Comparison of ENCODE assay signal across 8 cellular contexts in genomic region chr1:109282952-109283747, GRCh38. TPM values are rescaled to one million over a fixed set of nuclear protein-coding genes. Genes with fewer than 3 reads are reported as not detected.
DNase-seq lines count a peak whose midpoint lies in the region; ATAC-seq and TF ChIP-seq lines count a peak whose summit lies in the region.

TSS of gene PSRC1 (minus strand) at chr1:109283145.

- H3K36me3 ChIP-seq in NT2/D1 (ENCODE audit: insufficient read depth, insufficient read length, low read length) (peaks cover 34% of the 10 kb centered on the region), mesodermal cell (ENCODE audit: control insufficient read depth, insufficient read depth, low read length) (peaks cover 37% of the 10 kb centered on the region)

- no peaks in the 10 kb centered on the region for H3K27me3 ChIP-seq in NT2/D1 (ENCODE audit: insufficient read depth, insufficient read length)

- peak; percentile 92 for ATAC-seq in GM21381 (IDR thresholded peaks at IDR 0.05; ENCODE audit: unreplicated experiment)

- in situ Hi-C loops in endometrial microvascular endothelial cells (cut with HindIII; ENCODE audit: inconsistent ontology term, low pct_unique_long_range_greater_than_20kb, low sequenced_read_pairs) = no loop called here

- TF ChIP-seq CTCF in Calu3 (IDR thresholded peaks at IDR 0.05; ENCODE audit: unreplicated experiment) = no peak

- H3K4me1 Mint-ChIP-seq in Calu3 (ENCODE audit: low read depth, unreplicated experiment) = no peaks in the 10 kb centered on the region

- no peaks in the 10 kb centered on the region for H3K27me3 Mint-ChIP-seq in Calu3 (ENCODE audit: unreplicated experiment)

- H3K27ac Mint-ChIP-seq in Calu3 (ENCODE audit: unreplicated experiment) = peak within 1 kb of the TSS; percentile 47

- peak within 1 kb of the TSS; percentile 69 for H3K27ac ChIP-seq in mesodermal cell (ENCODE audit: low read depth, low read length, severe bottlenecking)

- CTCF ChIA-PET in Calu3 (lab: Charles Lee) = interaction anchor here (0.6 to 1.0 kb wide), 4 partner anchors 10 to 116 kb away, joined by 4 read pairs; no protein-coding TSS in a partner anchor

- H3K9me3 Mint-ChIP-seq in Calu3 (ENCODE audit: low read depth, unreplicated experiment) = no peaks in the 10 kb centered on the region

- peak; percentile 94 for DNase-seq in Calu3
- DNase-seq in HUDEP-2 (lab: John Stamatoyannopoulos, UW; ENCODE audit: unreplicated experiment in 76 of 76) = peak in 75 of 76 experiments; percentile 45 to 94 (median 85)
- peak; percentile 96 for DNase-seq in NT2/D1 (ENCODE audit: low read depth, low spot score)
- DNase-seq in activated CD8-positive, alpha-beta memory T cell treated with anti-CD3 and anti-CD28 coated beads, Interleukin-2, amount 50 U/mL, for 1 hour (ENCODE audit: extremely low read depth) = peak; percentile 63
- DNase-seq in stimulated activated CD8-positive, alpha-beta memory T cell treated with anti-CD3 and anti-CD28 coated beads, Interleukin-15, amount 100 ng/mL, for 4 hours (ENCODE audit: low read depth in 2 of 2) = peak; percentile 75 to 83

- H3K9me3 ChIP-seq in NT2/D1 (ENCODE audit: insufficient read depth, low read length) (no peaks in the 10 kb centered on the region), mesodermal cell (ENCODE audit: control insufficient read depth, low read length) (no peaks in the 10 kb centered on the region)

- WGBS in mesodermal cell (ENCODE audit: insufficient coverage in 2 of 2), 2 experiments = 4 to 5% methylated on average over 29 to 46 of the region's 56 CpGs

- H3K4me3 Mint-ChIP-seq in Calu3 (ENCODE audit: low read depth, unreplicated experiment) = peak within 1 kb of the TSS; percentile 87

- H3K36me3 Mint-ChIP-seq in Calu3 (ENCODE audit: insufficient read depth, unreplicated experiment) = peaks cover 16% of the 10 kb centered on the region

- intact Hi-C loops in Calu3 (cut with micrococcal nuclease; ENCODE audit: unreplicated experiment) = loop anchor here (10.0 kb wide), 1 partner anchor 52 kb away; no protein-coding TSS in a partner anchor

- H3K4me3 ChIP-seq in NT2/D1 (ENCODE audit: insufficient read length, low read depth) = peak within 1 kb of the TSS; percentile 83
- peak within 1 kb of the TSS; percentile 65 for H3K4me3 ChIP-seq in mesodermal cell (ENCODE audit: extremely low read depth, insufficient read depth, low read length, poor library complexity, severe bottlenecking)

- BruUV-seq in Calu3 (replicated peaks; lab: Mats Ljungman, UMichigan) = TSS peak; percentile 86

- peaks cover 9% of the 10 kb centered on the region for H3K4me1 ChIP-seq in NT2/D1 (ENCODE audit: insufficient read depth, insufficient read length)
- peaks cover 9% of the 10 kb centered on the region for H3K4me1 ChIP-seq in mesodermal cell (ENCODE audit: control insufficient read depth, insufficient read depth, low read length, poor library complexity, severe bottlenecking)

- peak within 1 kb of the TSS; percentile 69 for H3K9ac ChIP-seq in NT2/D1 (ENCODE audit: insufficient read length, low read depth)

RNA-seq across cellular contexts. Expression of gene PSRC1, which starts in this region (rescaled TPM):
- total RNA-seq in Calu3 (2022) (17.1 and 21.3 TPM in 2 replicates), endometrial microvascular endothelial cells (ENCODE audit: inconsistent ontology term) (23.8 TPM)
- 42.2 TPM for polyA plus RNA-seq in mesodermal cell (2013, experiment 1 of 2)
- 41.8 TPM for polyA plus RNA-seq in mesodermal cell (2013, experiment 2 of 2)

Comparison
In these comparisons a context has a peak if more than half of its experiments do, and no peak if none do; other contexts are left out.
1. Peak in every context shown above with its lines: DNase-seq, ATAC-seq, H3K4me3 ChIP-seq and H3K27ac ChIP-seq.